1 cellular context compared by ENCODE assay signal in the genomic region with DNA sequence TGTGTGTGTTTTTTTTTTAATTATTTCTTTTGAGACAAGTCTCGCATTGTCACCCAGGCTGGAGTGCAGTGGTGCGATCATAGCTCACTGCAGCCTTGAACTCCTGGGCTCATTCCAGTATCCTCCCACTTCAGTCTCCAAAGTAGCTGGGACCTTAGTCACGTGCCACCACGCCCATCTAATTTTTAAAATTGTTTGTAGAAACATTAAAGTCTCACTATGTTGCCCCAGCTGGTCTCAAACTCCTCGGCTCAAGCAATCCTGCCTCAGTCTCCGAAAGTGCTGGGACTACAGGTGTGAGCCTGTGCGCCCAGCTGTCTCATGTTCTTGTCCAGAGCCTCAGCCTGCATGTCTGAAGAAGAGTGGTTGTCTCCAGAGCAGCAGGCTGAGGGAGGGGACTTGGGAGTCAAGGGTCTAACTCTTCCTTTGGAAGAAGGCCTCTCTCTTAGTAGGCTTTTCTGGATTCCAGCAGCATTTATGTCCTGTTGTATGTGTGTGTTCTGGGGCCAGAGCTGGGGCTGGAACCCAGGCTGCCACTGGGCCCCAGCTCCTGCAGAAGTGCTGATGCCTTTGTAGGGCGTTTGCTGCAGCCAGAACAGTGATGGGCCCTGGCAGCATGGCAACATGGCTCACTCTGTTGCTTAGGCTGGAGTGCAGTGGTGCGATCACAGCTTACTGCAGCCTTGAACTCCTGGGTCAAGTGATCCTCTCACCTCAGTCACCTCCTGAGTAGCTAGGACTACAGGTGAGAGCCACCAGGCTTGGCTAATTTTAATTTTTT.
A peak's percentile ranks its signal among the peaks of the same experiment; 100 is the strongest.
TF ChIP-seq lines count a peak whose summit lies in the region.

No MANE protein-coding gene starts in this region.

TF ChIP-seq in HepG2, 621 proteins besides CTCF, POLR2A, EP300 and RAD21 (continued from another document):
- TF ChIP-seq ZNF616 (CRISPR knock-in tag; IDR thresholded peaks at IDR 0.05; ENCODE audit: low read depth) (no peak), ZNF777 (CRISPR knock-in tag; IDR thresholded peaks at IDR 0.05) (no peak), SMARCC2 (IDR thresholded peaks at IDR 0.05) (no peak), ZFP1 (CRISPR knock-in tag; IDR thresholded peaks at IDR 0.05) (no peak), ZNF558 (CRISPR knock-in tag; IDR thresholded peaks at IDR 0.05; ENCODE audit: borderline replicate concordance) (no peak), DDIT3 (CRISPR knock-in tag; IDR thresholded peaks at IDR 0.05) (no peak), ZNF274 (CRISPR knock-in tag; IDR thresholded peaks at IDR 0.05) (no peak), NBN (conservative IDR thresholded peaks at IDR 0.05) (no peak), KDM5A (IDR thresholded peaks at IDR 0.05; ENCODE audit: borderline replicate concordance, low read length) (no peak), ZFP36 (IDR thresholded peaks at IDR 0.05; ENCODE audit: borderline replicate concordance, low read depth, low read length, partially characterized antibody) (no peak)
- TF ChIP-seq, protein P1, sequence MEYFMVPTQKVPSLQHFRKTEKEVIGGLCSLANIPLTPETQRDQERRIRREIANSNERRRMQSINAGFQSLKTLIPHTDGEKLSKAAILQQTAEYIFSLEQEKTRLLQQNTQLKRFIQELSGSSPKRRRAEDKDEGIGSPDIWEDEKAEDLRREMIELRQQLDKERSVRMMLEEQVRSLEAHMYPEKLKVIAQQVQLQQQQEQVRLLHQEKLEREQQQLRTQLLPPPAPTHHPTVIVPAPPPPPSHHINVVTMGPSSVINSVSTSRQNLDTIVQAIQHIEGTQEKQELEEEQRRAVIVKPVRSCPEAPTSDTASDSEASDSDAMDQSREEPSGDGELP (IDR thresholded peaks at IDR 0.05; ENCODE audit: borderline replicate concordance, low read depth): no peak
- TF ChIP-seq, protein P2, sequence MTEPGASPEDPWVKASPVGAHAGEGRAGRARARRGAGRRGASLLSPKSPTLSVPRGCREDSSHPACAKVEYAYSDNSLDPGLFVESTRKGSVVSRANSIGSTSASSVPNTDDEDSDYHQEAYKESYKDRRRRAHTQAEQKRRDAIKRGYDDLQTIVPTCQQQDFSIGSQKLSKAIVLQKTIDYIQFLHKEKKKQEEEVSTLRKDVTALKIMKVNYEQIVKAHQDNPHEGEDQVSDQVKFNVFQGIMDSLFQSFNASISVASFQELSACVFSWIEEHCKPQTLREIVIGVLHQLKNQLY (CRISPR knock-in tag; IDR thresholded peaks at IDR 0.05): 0 out of 2 replicates have a peak, but pooled peaks have one; percentile 18
